1 cellular context compared by ENCODE assay signal in genomic region chr13:29850213-29850898, GRCh38.
TF ChIP-seq lines count a peak whose summit lies in the region.

UBL3 (minus strand) TSS chr13:29850617; CDS start chr13:29849538, 1,079 bp downstream.

TF ChIP-seq in GM12878, 131 proteins besides CTCF, POLR2A, EP300 and RAD21 (continued from another document):
- TF ChIP-seq ZNF687 (IDR thresholded peaks at IDR 0.05) (no peak), TARDBP (IDR thresholded peaks at IDR 0.05; ENCODE audit: borderline replicate concordance) (peak; percentile 88; the same call in 1 of the 2 replicates), FOXM1 (IDR thresholded peaks at IDR 0.05; ENCODE audit: low read depth, low read length) (no peak), PBX3 (IDR thresholded peaks at IDR 0.05; ENCODE audit: insufficient replicate concordance, low read depth, low read length) (no peak), LARP7 (IDR thresholded peaks at IDR 0.05) (no peak), MXI1 (IDR thresholded peaks at IDR 0.05; ENCODE audit: low read depth, low read length) (peak; percentile 33; the same call in 1 of the 2 replicates), FOXK2 (IDR thresholded peaks at IDR 0.05) (no peak), SRF (IDR thresholded peaks at IDR 0.05; ENCODE audit: low read depth in 2 of 2, low read length in 2 of 2) (peak in 1 of 2 experiments; percentile 62; a peak in 2 of 4 replicates), MTA3 (IDR thresholded peaks at IDR 0.05; ENCODE audit: borderline replicate concordance, low read length) (no peak)
